ENCODE assay signal across 23 cellular contexts in genomic region chr9:86329649-86330048, GRCh38. TPM values are rescaled to one million over a fixed set of nuclear protein-coding genes. Genes with fewer than 3 reads are reported as not detected.
DNase-seq lines count a peak whose midpoint lies in the region; ATAC-seq and TF ChIP-seq lines count a peak whose summit lies in the region.
"Had no signal": no experiment of that assay in that cellular context is flagged by ENCODE, and none has a peak within 500 bp of the region (broad histone marks: within the 10 kb centered on the region; RNA-seq: fewer than 3 reads in every experiment).

No MANE protein-coding gene starts in this region.

- no peaks in the 10 kb centered on the region for H3K4me1 ChIP-seq in foreskin keratinocyte
- H3K4me1 ChIP-seq: Peyer's patch had no signal

- intact Hi-C loops in CD4-positive, alpha-beta T cell (cut with DNase I, micrococcal nuclease), result no loop called here

- CTCF ChIA-PET in CD4-positive, alpha-beta T cell (lab: Charles Lee), result interaction anchor here (1.2 kb wide), 1 partner anchor 12 kb away, joined by 3 read pairs; no protein-coding TSS in a partner anchor

- no peaks in the 10 kb centered on the region for H3K27me3 Mint-ChIP-seq in CD4-positive, alpha-beta T cell
- H3K27me3 Mint-ChIP-seq in T-helper 17 cell, result no peaks in the 10 kb centered on the region
- H3K27me3 Mint-ChIP-seq: activated naive CD8-positive, alpha-beta T cell treated with anti-CD3 and anti-CD28 coated beads, Interleukin-2, amount 10 ng/mL, durations not matched to agents 7 days and 5 days; CD4-positive, alpha-beta memory T cell had no signal

- peak overlapping the region; percentile 2 for H3K27ac Mint-ChIP-seq in CD4-positive, alpha-beta T cell
- H3K27ac Mint-ChIP-seq in T-helper 17 cell, result peak overlapping the region; percentile 21
- H3K27ac Mint-ChIP-seq: activated naive CD8-positive, alpha-beta T cell treated with anti-CD3 and anti-CD28 coated beads, Interleukin-2, amount 10 ng/mL, durations not matched to agents 7 days and 5 days; activated T-helper 2 cell treated with anti-CD3 and anti-CD28 coated beads, Interferon-gamma antibody, Interleukin-2, Interleukin-4, amounts not matched to agents 10 μg/mL and 5 μg/mL and 100 μg/mL, durations not matched to agents 14 hours and 24 hours and 36 hours had no signal

- peaks cover 7% of the 10 kb centered on the region for H3K4me1 Mint-ChIP-seq in CD4-positive, alpha-beta T cell (ENCODE audit: low read depth)
- no peaks in the 10 kb centered on the region for H3K4me1 Mint-ChIP-seq in T-helper 17 cell
- H3K4me1 Mint-ChIP-seq: activated naive CD8-positive, alpha-beta T cell treated with anti-CD3 and anti-CD28 coated beads, Interleukin-2, amount 10 ng/mL, durations not matched to agents 7 days and 5 days; neural crest cell had no signal

- no peak overlapping the region for H3K27ac ChIP-seq in CD4-positive, alpha-beta T cell (ENCODE audit: low read depth, low read length)
- H3K27ac ChIP-seq in foreskin keratinocyte, result no peak overlapping the region
- H3K27ac ChIP-seq: coronary artery, Peyer's patch had no signal

- no peaks in the 10 kb centered on the region for H3K9me3 ChIP-seq in CD4-positive, alpha-beta T cell (ENCODE audit: control insufficient read depth, low read length)
- no peaks in the 10 kb centered on the region for H3K9me3 ChIP-seq in T-helper 17 cell (ENCODE audit: control insufficient read depth, low read length, poor library complexity, severe bottlenecking)
- H3K9me3 ChIP-seq: mucosa of descending colon, Peyer's patch had no signal

- no peaks in the 10 kb centered on the region for H3K27me3 ChIP-seq in CD4-positive, alpha-beta T cell (ENCODE audit: control insufficient read depth, insufficient read depth, low read length)
- H3K27me3 ChIP-seq in foreskin keratinocyte, result no peaks in the 10 kb centered on the region
- H3K27me3 ChIP-seq: Peyer's patch had no signal

- peaks cover 85% of the 10 kb centered on the region for H3K36me3 Mint-ChIP-seq in CD4-positive, alpha-beta T cell (ENCODE audit: low read depth)
- H3K36me3 Mint-ChIP-seq in T-helper 17 cell (ENCODE audit: low read depth), result peaks cover 11% of the 10 kb centered on the region

- ATAC-seq in CD4-positive, alpha-beta T cell (ENCODE audit: poor library complexity), result no peak
- ATAC-seq in T-helper 17 cell (no peak), foreskin keratinocyte (peak; percentile 69), HG03457 (IDR thresholded peaks at IDR 0.05; ENCODE audit: unreplicated experiment) (no peak)
- ATAC-seq: activated CD4-positive, CD25-positive, alpha-beta regulatory T cell treated with anti-CD3 and anti-CD28 coated beads, Interleukin-2, amount 50 U/mL, for 24 hours; mucosa of descending colon had no signal

- POLR2A ChIA-PET in CD4-positive, alpha-beta T cell (lab: Charles Lee), result no interaction called here

- DNase-seq in A172 (ENCODE audit: low spot score) (peak; percentile 27), T-helper 17 cell (no peak), foreskin keratinocyte (no peak), HT-29 (ENCODE audit: low spot score) (no peak), ecto neural progenitor cell (ENCODE audit: low spot score) (no peak), HPDE6-E6E7 (ENCODE audit: extremely low spot score) (no peak)
- DNase-seq in CD4-positive, alpha-beta T cell, result no peak
- DNase-seq: activated naive CD8-positive, alpha-beta T cell treated with anti-CD3 and anti-CD28 coated beads, Interleukin-2, amount 10 ng/mL, durations not matched to agents 7 days and 5 days; CD4-positive, alpha-beta memory T cell; Karpas-422; kidney; mucosa of descending colon; NCI-H1694; NCI-H526 treated with DMSO at 0.1 percent for 48 hours; Peyer's patch; SIG-M5; stimulated activated CD4-positive, alpha-beta T cell treated with anti-CD3 and anti-CD28 coated beads, Interleukin-15, amount 100 ng/mL, for 24 hours; trophoblast cell had no signal

- no peaks in the 10 kb centered on the region for H3K9me3 Mint-ChIP-seq in CD4-positive, alpha-beta T cell
- H3K9me3 Mint-ChIP-seq: CD4-positive, alpha-beta memory T cell; neural crest cell had no signal

- no peak for TF ChIP-seq CTCF in CD4-positive, alpha-beta T cell (IDR thresholded peaks at IDR 0.05)
- no peak for TF ChIP-seq CTCF in foreskin keratinocyte (conservative IDR thresholded peaks at IDR 0.05)

- no peak overlapping the region for H3K4me3 Mint-ChIP-seq in CD4-positive, alpha-beta T cell
- no peak overlapping the region for H3K4me3 Mint-ChIP-seq in T-helper 17 cell
- H3K4me3 Mint-ChIP-seq: activated naive CD8-positive, alpha-beta T cell treated with anti-CD3 and anti-CD28 coated beads, Interleukin-2, amount 10 ng/mL, durations not matched to agents 7 days and 5 days; CD4-positive, alpha-beta memory T cell; neural crest cell had no signal

RNA-seq across cellular contexts. Expression of gene TUT7, which starts 24.6 kb away (rescaled TPM):
- total RNA-seq in A172 (2014; rRNA removed; shearing (Covaris generic)), result 21.5 and 21.6 TPM in 2 replicates
- total RNA-seq in CD4-positive, alpha-beta T cell, result 10 to 100 TPM; 51.9 to 53.8 TPM
- total RNA-seq in T-helper 17 cell (10 to 100 TPM; 55.6 to 60.2 TPM), foreskin keratinocyte (26.1 and 29.8 TPM in 2 replicates)
- polyA plus RNA-seq in foreskin keratinocyte, result 7.3 and 7.7 TPM in 2 replicates
- 10.2 and 11.1 TPM in 2 replicates for total RNA-seq in HT-29 (2014; rRNA removed; shearing (Covaris generic))

RNA-seq across cellular contexts. Expression of gene ISCA1, which starts 47.3 kb away (rescaled TPM):
- 58.1 and 70.4 TPM in 2 replicates for total RNA-seq in A172 (2014; rRNA removed; shearing (Covaris generic))
- 10 to 100 TPM; 85.3 to 91.6 TPM for total RNA-seq in CD4-positive, alpha-beta T cell
- 10 to 100 TPM; 66.9 to 87.2 TPM for total RNA-seq in T-helper 17 cell
- 24.4 and 24.5 TPM in 2 replicates for total RNA-seq in foreskin keratinocyte
- polyA plus RNA-seq in foreskin keratinocyte, result 20.0 and 21.7 TPM in 2 replicates
- total RNA-seq in HT-29 (2014; rRNA removed; shearing (Covaris generic)), result 12.2 and 12.8 TPM in 2 replicates
